8 cellular contexts compared by ENCODE assay signal in genomic region chr1:174114788-174115448, GRCh38. TPM values are rescaled to one million over a fixed set of nuclear protein-coding genes. Genes with fewer than 3 reads are reported as not detected.
DNase-seq lines count a peak whose midpoint lies in the region; ATAC-seq, FAIRE-seq and TF ChIP-seq lines count a peak whose summit lies in the region.

No MANE protein-coding gene starts in this region.

- CTCF ChIA-PET in activated CD8-positive, alpha-beta T cell treated with anti-CD3 and anti-CD28 coated beads for 36 hours (lab: Charles Lee): interaction anchor here (0.5 to 2.8 kb wide), 14 partner anchors 8 to 103 kb away, joined by 3 to 8 read pairs (median 4); no protein-coding TSS in a partner anchor

- H3K27me3 Mint-ChIP-seq in activated CD8-positive, alpha-beta T cell treated with anti-CD3 and anti-CD28 coated beads for 36 hours: no peaks in the 10 kb centered on the region

- ATAC-seq in HG02759 (IDR thresholded peaks at IDR 0.05; ENCODE audit: unreplicated experiment) (peak; percentile 81), left cardiac atrium (peak; percentile 40 to 81), GM21825 (IDR thresholded peaks at IDR 0.05; ENCODE audit: unreplicated experiment) (no peak)
- peak; percentile 96 for ATAC-seq in activated CD8-positive, alpha-beta T cell treated with anti-CD3 and anti-CD28 coated beads for 36 hours

- POLR2A ChIA-PET in activated CD8-positive, alpha-beta T cell treated with anti-CD3 and anti-CD28 coated beads for 36 hours (lab: Charles Lee): no interaction called here

- no peaks in the 10 kb centered on the region for H3K9me3 Mint-ChIP-seq in activated CD8-positive, alpha-beta T cell treated with anti-CD3 and anti-CD28 coated beads for 36 hours

- no peaks in the 10 kb centered on the region for H3K36me3 Mint-ChIP-seq in activated CD8-positive, alpha-beta T cell treated with anti-CD3 and anti-CD28 coated beads for 36 hours (ENCODE audit: low read depth)

- H3K27ac Mint-ChIP-seq in activated CD8-positive, alpha-beta T cell treated with anti-CD3 and anti-CD28 coated beads for 36 hours: no peak overlapping the region

- H3K4me1 Mint-ChIP-seq in activated CD8-positive, alpha-beta T cell treated with anti-CD3 and anti-CD28 coated beads for 36 hours (ENCODE audit: low read depth): no peaks in the 10 kb centered on the region

- H3K4me3 Mint-ChIP-seq in activated CD8-positive, alpha-beta T cell treated with anti-CD3 and anti-CD28 coated beads for 36 hours: no peak overlapping the region

- DNase-seq in ACHN (peak; percentile 79), NCI-H2227 (lab: John Stamatoyannopoulos, UW; ENCODE audit: unreplicated experiment) (peak; percentile 72), left cardiac atrium (no peak), retina (peak; percentile 17)
- peak; percentile 4 for DNase-seq in activated CD8-positive, alpha-beta T cell treated with anti-CD3 and anti-CD28 coated beads for 36 hours

- FAIRE-seq in G401.6 (lab: Jason Lieb, UNC): peak; percentile 88

- in situ Hi-C loops in ACHN (cut with HindIII; ENCODE audit: low pct_ligation_motif_present, low pct_unique_long_range_greater_than_20kb, low sequenced_read_pairs): no loop called here

- intact Hi-C loops in activated CD8-positive, alpha-beta T cell treated with anti-CD3 and anti-CD28 coated beads for 36 hours (cut with micrococcal nuclease): no loop called here
- intact Hi-C loops in left cardiac atrium (cut with DNase I): loop anchor here in 1 of 2 donors (5.0 kb wide), 1 partner anchor 47 kb away; no protein-coding TSS in a partner anchor

- TF ChIP-seq CTCF in activated CD8-positive, alpha-beta T cell treated with anti-CD3 and anti-CD28 coated beads for 36 hours (IDR thresholded peaks at IDR 0.05): peak; percentile 69

RNA-seq across cellular contexts. Expression of gene RABGAP1L, which starts 44.4 kb away (rescaled TPM):
- total RNA-seq in activated CD8-positive, alpha-beta T cell treated with anti-CD3 and anti-CD28 coated beads for 36 hours: 10 to 100 TPM; 26.9 to 29.4 TPM
- 100 to 1,000 TPM; 134 to 145 TPM for total RNA-seq in left cardiac atrium

Comparison
In these comparisons a context has a peak if more than half of its experiments do, and no peak if none do; other contexts are left out.
1. RNA of gene RABGAP1L, which starts 44.4 kb away (total RNA-seq): 134 to 145 TPM in left cardiac atrium; 26.9 to 29.4 TPM in activated CD8-positive, alpha-beta T cell treated with anti-CD3 and anti-CD28 coated beads for 36 hours; every median in the first group is over 4 times any median in the second.